ENCODE assay signal across 8 cellular contexts in genomic region chr6:125301435-125302391, GRCh38. TPM values are rescaled to one million over a fixed set of nuclear protein-coding genes. Genes with fewer than 3 reads are reported as not detected.
DNase-seq lines count a peak whose midpoint lies in the region; ATAC-seq and TF ChIP-seq lines count a peak whose summit lies in the region.

TSS of gene HDDC2 (minus strand) at chr6:125301967. CDS start at chr6:125301932, 35 bp downstream.

- TF ChIP-seq CTCF in A673 (conservative IDR thresholded peaks at IDR 0.05; ENCODE audit: low read depth, low read length) (no peak), liver (IDR thresholded peaks at IDR 0.05; ENCODE audit: low read depth, low read length, missing input control) (no peak)

- POLR2A ChIA-PET in A673 (lab: Charles Lee; ENCODE audit: low non-redundant PET) = interaction anchor here (0.5 to 0.6 kb wide), 2 partner anchors 51 to 478 kb away, joined by 3 read pairs; no protein-coding TSS in a partner anchor

- peak within 1 kb of the TSS; percentile 88 for H3K4me3 Mint-ChIP-seq in activated CD4-positive, alpha-beta T cell treated with anti-CD3 and anti-CD28 coated beads, Interleukin-2, amount 10 ng/mL, durations not matched to agents 24 days and 14 days

- H3K4me3 ChIP-seq in A673 (ENCODE audit: low read depth, low read length, poor library complexity, severe bottlenecking) (peak within 1 kb of the TSS; percentile 89), liver (ENCODE audit: low read depth in 1 of 3, low read length in 3 of 3) (peak within 1 kb of the TSS; percentile 59 to 86 (median 78))

- TF ChIP-seq RAD21 in liver (IDR thresholded peaks at IDR 0.05) = peak in 1 of 2 donors; percentile 38

- BruUV-seq in A673 (replicated peaks; lab: Mats Ljungman, UMichigan) = no TSS peak

- intact Hi-C loops in A673 (cut with micrococcal nuclease; ENCODE audit: unreplicated experiment) = loop anchor here (2.0 to 10.0 kb wide), 2 partner anchors 147 to 337 kb away; partner anchors contain the start of gene RNF217
- intact Hi-C loops in activated CD4-positive, alpha-beta T cell treated with anti-CD3 and anti-CD28 coated beads, Interleukin-2, amount 10 ng/mL, durations not matched to agents 24 days and 14 days (cut with micrococcal nuclease) = loop anchor here (5.0 kb wide), 3 partner anchors 109 to 1966 kb away; partner anchors contain the start of genes HINT3 and RNF146

- no peaks in the 10 kb centered on the region for H3K27me3 ChIP-seq in A673 (replicated peaks; ENCODE audit: insufficient read depth, low read depth, low read length, poor library complexity)
- H3K27me3 ChIP-seq in liver (ENCODE audit: control insufficient read depth in 4 of 4, insufficient read depth in 4 of 4, low read length in 3 of 4) = no peaks in the 10 kb centered on the region

- H3K4me1 Mint-ChIP-seq in activated CD4-positive, alpha-beta T cell treated with anti-CD3 and anti-CD28 coated beads, Interleukin-2, amount 10 ng/mL, durations not matched to agents 24 days and 14 days = peaks cover 37% of the 10 kb centered on the region

- H3K36me3 ChIP-seq in A673 (ENCODE audit: insufficient read depth, low read length, poor library complexity, severe bottlenecking) (peaks cover 32% of the 10 kb centered on the region), liver (ENCODE audit: control insufficient read depth in 4 of 4, insufficient read depth in 3 of 4, low read depth in 1 of 4, low read length in 3 of 4) (peaks cover 0 to 10% (median 5%) of the 10 kb centered on the region in 4 donors)

- 6% methylated on average over 67 of the region's 67 CpGs for WGBS in liver

- peak; percentile 53 for DNase-seq in A673 (ENCODE audit: low spot score)
- peak; percentile 69 for DNase-seq in NCI-H226
- peak; percentile 87 for DNase-seq in activated CD4-positive, alpha-beta T cell treated with anti-CD3 and anti-CD28 coated beads, Interleukin-2, amount 10 ng/mL, durations not matched to agents 24 days and 14 days
- peak; percentile 62 to 88 for DNase-seq in dermis microvascular lymphatic vessel endothelial cell (ENCODE audit: low read depth in 2 of 2)
- DNase-seq in stimulated activated CD4-positive, alpha-beta T cell treated with anti-CD3 and anti-CD28 coated beads, Interleukin-4, amount 100 ng/mL, for 4 hours = peak; percentile 51 to 59

- H3K9ac ChIP-seq in liver (ENCODE audit: low read depth in 1 of 2, low read length in 2 of 2) = peak within 1 kb of the TSS; percentile 33 to 88

- H3K27ac ChIP-seq in A673 (ENCODE audit: low read depth, low read length, poor library complexity, severe bottlenecking) (peak within 1 kb of the TSS; percentile 89), liver (ENCODE audit: low read depth in 1 of 2, low read length in 2 of 2) (peak within 1 kb of the TSS; percentile 82 to 89)

- H3K27me3 Mint-ChIP-seq in activated CD4-positive, alpha-beta T cell treated with anti-CD3 and anti-CD28 coated beads, Interleukin-2, amount 10 ng/mL, durations not matched to agents 24 days and 14 days = peaks cover 19% of the 10 kb centered on the region

- no peaks in the 10 kb centered on the region for H3K9me3 ChIP-seq in A673 (ENCODE audit: low read depth, low read length, poor library complexity, severe bottlenecking)
- no peaks in the 10 kb centered on the region for H3K9me3 ChIP-seq in liver (ENCODE audit: control insufficient read depth in 4 of 4, low read length in 3 of 4)

- H3K27ac Mint-ChIP-seq in activated CD4-positive, alpha-beta T cell treated with anti-CD3 and anti-CD28 coated beads, Interleukin-2, amount 10 ng/mL, durations not matched to agents 24 days and 14 days = peak within 1 kb of the TSS; percentile 88

- H3K36me3 Mint-ChIP-seq in activated CD4-positive, alpha-beta T cell treated with anti-CD3 and anti-CD28 coated beads, Interleukin-2, amount 10 ng/mL, durations not matched to agents 24 days and 14 days (ENCODE audit: low read depth) = peaks cover 30% of the 10 kb centered on the region

- CTCF ChIA-PET in A673 (lab: Charles Lee) = interaction anchor here (0.7 kb wide), 1 partner anchor 817 kb away, joined by 3 read pairs; no protein-coding TSS in a partner anchor

- H3K4me1 ChIP-seq in A673 (ENCODE audit: insufficient read depth, low read length, poor library complexity, severe bottlenecking) = peaks cover 14% of the 10 kb centered on the region
- H3K4me1 ChIP-seq in liver (ENCODE audit: control insufficient read depth in 4 of 4, insufficient read depth in 4 of 4, low read length in 3 of 4) = peaks cover 0 to 9% (median 6%) of the 10 kb centered on the region in 4 donors

- ATAC-seq in GM18508 (IDR thresholded peaks at IDR 0.05; ENCODE audit: insufficient read depth, unreplicated experiment) = peak; percentile 57
- ATAC-seq in HG02943 (IDR thresholded peaks at IDR 0.05; ENCODE audit: low read depth, unreplicated experiment) = peak; percentile 79

- H3K9me3 Mint-ChIP-seq in activated CD4-positive, alpha-beta T cell treated with anti-CD3 and anti-CD28 coated beads, Interleukin-2, amount 10 ng/mL, durations not matched to agents 24 days and 14 days = peaks cover 4% of the 10 kb centered on the region

TF ChIP-seq in liver, 16 proteins besides CTCF, POLR2A, EP300 and RAD21:
- TF ChIP-seq JUND (IDR thresholded peaks at IDR 0.05) = no peak
- peak; percentile 22 for TF ChIP-seq MAX (IDR thresholded peaks at IDR 0.05)
- TF ChIP-seq HNF4A (conservative IDR thresholded peaks at IDR 0.05) = peak in 1 of 2 donors; percentile 49
- TF ChIP-seq NR2F2 (IDR thresholded peaks at IDR 0.05) = no peak
- TF ChIP-seq RXRA (IDR thresholded peaks at IDR 0.05) = peak; percentile 82 to 90
- TF ChIP-seq YY1 (IDR thresholded peaks at IDR 0.05) = peak; percentile 11
- TF ChIP-seq FOXA1 (IDR thresholded peaks at IDR 0.05) = no peak
- TF ChIP-seq HNF4G (IDR thresholded peaks at IDR 0.05) = no peak
- peak; percentile 8 for TF ChIP-seq REST (IDR thresholded peaks at IDR 0.05)
- peak; percentile 49 for TF ChIP-seq SP1 (IDR thresholded peaks at IDR 0.05)
- peak in 1 of 2 donors; percentile 35 for TF ChIP-seq EGR1 (IDR thresholded peaks at IDR 0.05; ENCODE audit: low read depth in 2 of 2)
- peak in 1 of 2 donors; percentile 63 for TF ChIP-seq GABPA (IDR thresholded peaks at IDR 0.05 in 1 of 2, conservative IDR thresholded peaks at IDR 0.05 in 1 of 2)

RNA-seq across cellular contexts. Expression of gene HDDC2, which starts in this region (rescaled TPM):
- total RNA-seq in A673 (2021) = 87.6 and 93.2 TPM in 2 replicates
- 89.6 and 92.4 TPM in 2 replicates for total RNA-seq in activated CD4-positive, alpha-beta T cell treated with anti-CD3 and anti-CD28 coated beads, Interleukin-2, amount 10 ng/mL, durations not matched to agents 24 days and 14 days
- 1.1 and 3.2 TPM in 2 replicates for total RNA-seq in dermis microvascular lymphatic vessel endothelial cell
- total RNA-seq in liver = 10 to 100 TPM in 1 of 2 donors, 1 to 10 TPM in 1; 8.8 to 21.0 TPM
- polyA plus RNA-seq in liver = 10 to 100 TPM in 1 of 2 donors, 1 to 10 TPM in 1; 9.6 to 14.0 TPM

Comparison
In these comparisons a context has a peak if more than half of its experiments do, and no peak if none do; other contexts are left out.
1. Peak in every context shown above with its lines: DNase-seq, ATAC-seq, H3K4me3 ChIP-seq and H3K27ac ChIP-seq.